1 cellular context compared by ENCODE assay signal in genomic region chr16:89113152-89113547, GRCh38.
TF ChIP-seq lines count a peak whose summit lies in the region.

No MANE protein-coding gene starts in this region.

TF ChIP-seq in IMR-90, 13 proteins besides CTCF, POLR2A, EP300 and RAD21:
- TF ChIP-seq CHD1 (IDR thresholded peaks at IDR 0.05; ENCODE audit: low read depth, low read length) (no peak), NFE2L2 (IDR thresholded peaks at IDR 0.05; ENCODE audit: low read depth, low read length) (no peak), SMC3 (IDR thresholded peaks at IDR 0.05; ENCODE audit: low read depth, low read length) (no peak), BHLHE40 (IDR thresholded peaks at IDR 0.05; ENCODE audit: low read depth, low read length) (no peak), MXI1 (IDR thresholded peaks at IDR 0.05; ENCODE audit: borderline replicate concordance, low read depth, low read length) (no peak), RFX5 (IDR thresholded peaks at IDR 0.05; ENCODE audit: low read depth, low read length) (no peak), MAZ (IDR thresholded peaks at IDR 0.05; ENCODE audit: borderline replicate concordance, low read depth, low read length) (no peak), CEBPB (IDR thresholded peaks at IDR 0.05; ENCODE audit: low read depth, low read length) (no peak), MAFK (IDR thresholded peaks at IDR 0.05; ENCODE audit: low read depth, low read length) (no peak), FOS (IDR thresholded peaks at IDR 0.05; ENCODE audit: low read depth, low read length) (no peak), RCOR1 (IDR thresholded peaks at IDR 0.05; ENCODE audit: insufficient replicate concordance, low read length) (no peak)
- TF ChIP-seq, protein P1, sequence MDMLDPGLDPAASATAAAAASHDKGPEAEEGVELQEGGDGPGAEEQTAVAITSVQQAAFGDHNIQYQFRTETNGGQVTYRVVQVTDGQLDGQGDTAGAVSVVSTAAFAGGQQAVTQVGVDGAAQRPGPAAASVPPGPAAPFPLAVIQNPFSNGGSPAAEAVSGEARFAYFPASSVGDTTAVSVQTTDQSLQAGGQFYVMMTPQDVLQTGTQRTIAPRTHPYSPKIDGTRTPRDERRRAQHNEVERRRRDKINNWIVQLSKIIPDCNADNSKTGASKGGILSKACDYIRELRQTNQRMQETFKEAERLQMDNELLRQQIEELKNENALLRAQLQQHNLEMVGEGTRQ (IDR thresholded peaks at IDR 0.05; ENCODE audit: low read depth, low read length) = no peak
- TF ChIP-seq, protein P2, sequence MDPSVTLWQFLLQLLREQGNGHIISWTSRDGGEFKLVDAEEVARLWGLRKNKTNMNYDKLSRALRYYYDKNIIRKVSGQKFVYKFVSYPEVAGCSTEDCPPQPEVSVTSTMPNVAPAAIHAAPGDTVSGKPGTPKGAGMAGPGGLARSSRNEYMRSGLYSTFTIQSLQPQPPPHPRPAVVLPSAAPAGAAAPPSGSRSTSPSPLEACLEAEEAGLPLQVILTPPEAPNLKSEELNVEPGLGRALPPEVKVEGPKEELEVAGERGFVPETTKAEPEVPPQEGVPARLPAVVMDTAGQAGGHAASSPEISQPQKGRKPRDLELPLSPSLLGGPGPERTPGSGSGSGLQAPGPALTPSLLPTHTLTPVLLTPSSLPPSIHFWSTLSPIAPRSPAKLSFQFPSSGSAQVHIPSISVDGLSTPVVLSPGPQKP (IDR thresholded peaks at IDR 0.05; ENCODE audit: borderline replicate concordance, low read depth, low read length) = no peak
